ENCODE assay signal across 35 cellular contexts in the genomic region with DNA sequence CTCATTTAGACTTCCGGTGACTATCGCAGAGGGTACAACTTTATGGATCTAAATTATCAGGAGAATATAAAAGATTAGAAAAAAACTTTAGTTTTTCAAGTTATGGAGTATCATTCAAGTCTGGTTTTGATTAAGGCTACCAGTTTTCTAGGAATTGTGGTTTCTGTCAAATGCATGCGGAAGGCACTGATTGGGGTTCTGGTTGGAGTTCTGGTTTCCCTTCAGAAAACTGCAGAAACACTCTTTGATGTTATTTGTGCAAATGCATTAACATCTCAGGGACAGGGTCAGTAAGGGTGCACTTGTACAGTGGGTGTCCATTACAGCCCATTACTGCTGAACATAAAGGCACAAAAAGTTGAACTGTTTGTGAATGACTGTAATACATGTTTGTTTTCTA.
"Had no signal": no experiment of that assay in that cellular context is flagged by ENCODE, and none has a peak within 500 bp of the region (broad histone marks: within the 10 kb centered on the region; RNA-seq: fewer than 3 reads in every experiment).

No MANE protein-coding gene starts in this region.

- ATAC-seq: activated CD8-positive, alpha-beta T cell treated with anti-CD3 and anti-CD28 coated beads for 36 hours; activated T-cell treated with anti-CD3 and anti-CD28 coated beads, Interleukin-2, amount 50 U/mL, for 72 hours; activated T-helper 17 cell treated with anti-CD3 and anti-CD28 coated beads, Interleukin-2, amount 50 U/mL, for 72 hours; Panc1 had no signal

- H3K27me3 ChIP-seq: ascending aorta, breast epithelium, MG63, SJSA1 had no signal

- H3K4me3 Mint-ChIP-seq: activated CD4-positive, alpha-beta T cell treated with anti-CD3 and anti-CD28 coated beads, Interleukin-2, amount 10 ng/mL, durations not matched to agents 24 days and 14 days; activated CD8-positive, alpha-beta T cell treated with anti-CD3 and anti-CD28 coated beads for 36 hours; activated naive CD8-positive, alpha-beta T cell treated with anti-CD3 and anti-CD28 coated beads for 36 hours; activated T-cell treated with anti-CD3 and anti-CD28 coated beads, Interleukin-2, amount 50 U/mL, for 72 hours; activated T-helper 17 cell treated with anti-CD3 and anti-CD28 coated beads, Interleukin-2, amount 50 U/mL, for 72 hours; T-helper 1 cell treated with Interleukin-12 subunit alpha and Interleukin-12 subunit beta and Interleukin-4 antibody, amounts not matched to agents 30 μg/mL and 1 μg/mL, for 36 hours; T-helper 2 cell treated with Interferon-gamma antibody and Interleukin-4, amounts not matched to agents 5 μg/mL and 100 μg/mL, for 36 hours had no signal

- DNase-seq: activated CD4-positive, alpha-beta T cell treated with anti-CD3 and anti-CD28 coated beads, Interleukin-2, amount 10 ng/mL, durations not matched to agents 24 days and 14 days; activated CD4-positive, alpha-beta T cell treated with anti-CD3 and anti-CD28 coated beads, Interleukin-2, amount 50 U/mL, for 4 hours; activated CD8-positive, alpha-beta T cell treated with anti-CD3 and anti-CD28 coated beads for 36 hours; activated effector memory CD4-positive, alpha-beta T cell treated with anti-CD3 and anti-CD28 coated beads, Interleukin-2, amount 50 U/mL, for 16 hours; activated naive CD4-positive, alpha-beta T cell; activated naive CD4-positive, alpha-beta T cell treated with anti-CD3 and anti-CD28 coated beads, Interleukin-2, amount 50 U/mL, for 16 hours; activated naive CD8-positive, alpha-beta T cell treated with anti-CD3 and anti-CD28 coated beads for 36 hours; activated T-cell treated with anti-CD3 and anti-CD28 coated beads, Interleukin-2, amount 50 U/mL, for 1 hour; activated T-cell treated with anti-CD3 and anti-CD28 coated beads, Interleukin-2, amount 50 U/mL, for 72 hours; amygdala; Kasumi-1; KG1; MG63; MV-4-11; NCI-H1092; NCI-H1417; NCI-H146; NCI-H187; NCI-H2029 treated with DMSO at 0.1 percent for 48 hours; NCI-H2107; NCI-H2171; NCI-H2227 treated with DMSO at 0.1 percent for 48 hours; NCI-H446; NCI-H510A treated with DMSO at 0.1 percent for 48 hours; NCI-H69; RPMI8226; SHP77 treated with DMSO at 0.1 percent for 48 hours had no signal

- H3K4me3 ChIP-seq: ascending aorta, breast epithelium, MG63, SJSA1 had no signal

- H3K27ac Mint-ChIP-seq: activated CD4-positive, alpha-beta T cell treated with anti-CD3 and anti-CD28 coated beads, Interleukin-2, amount 10 ng/mL, durations not matched to agents 24 days and 14 days; activated CD8-positive, alpha-beta T cell treated with anti-CD3 and anti-CD28 coated beads for 36 hours; activated naive CD8-positive, alpha-beta T cell treated with anti-CD3 and anti-CD28 coated beads for 36 hours; activated T-cell treated with anti-CD3 and anti-CD28 coated beads, Interleukin-2, amount 50 U/mL, for 72 hours; activated T-helper 17 cell treated with anti-CD3 and anti-CD28 coated beads, Interleukin-2, amount 50 U/mL, for 72 hours; T-helper 1 cell treated with Interleukin-12 subunit alpha and Interleukin-12 subunit beta and Interleukin-4 antibody, amounts not matched to agents 30 μg/mL and 1 μg/mL, for 36 hours; T-helper 2 cell treated with Interferon-gamma antibody and Interleukin-4, amounts not matched to agents 5 μg/mL and 100 μg/mL, for 36 hours had no signal

- H3K36me3 ChIP-seq: breast epithelium, MG63, SJSA1 had no signal

- H3K27ac ChIP-seq: ascending aorta, breast epithelium, SJSA1 had no signal

- H3K36me3 Mint-ChIP-seq: activated naive CD8-positive, alpha-beta T cell treated with anti-CD3 and anti-CD28 coated beads for 36 hours had no signal

- FAIRE-seq: TTC549 had no signal

- H3K4me1 Mint-ChIP-seq: activated CD4-positive, alpha-beta T cell treated with anti-CD3 and anti-CD28 coated beads, Interleukin-2, amount 10 ng/mL, durations not matched to agents 24 days and 14 days; activated naive CD8-positive, alpha-beta T cell treated with anti-CD3 and anti-CD28 coated beads for 36 hours; activated T-helper 17 cell treated with anti-CD3 and anti-CD28 coated beads, Interleukin-2, amount 50 U/mL, for 72 hours had no signal

- H3K9me3 Mint-ChIP-seq: activated CD4-positive, alpha-beta T cell treated with anti-CD3 and anti-CD28 coated beads, Interleukin-2, amount 10 ng/mL, durations not matched to agents 24 days and 14 days; activated CD8-positive, alpha-beta T cell treated with anti-CD3 and anti-CD28 coated beads for 36 hours; activated naive CD8-positive, alpha-beta T cell treated with anti-CD3 and anti-CD28 coated beads for 36 hours; activated T-cell treated with anti-CD3 and anti-CD28 coated beads, Interleukin-2, amount 50 U/mL, for 72 hours; activated T-helper 17 cell treated with anti-CD3 and anti-CD28 coated beads, Interleukin-2, amount 50 U/mL, for 72 hours; T-helper 1 cell treated with Interleukin-12 subunit alpha and Interleukin-12 subunit beta and Interleukin-4 antibody, amounts not matched to agents 30 μg/mL and 1 μg/mL, for 36 hours; T-helper 2 cell treated with Interferon-gamma antibody and Interleukin-4, amounts not matched to agents 5 μg/mL and 100 μg/mL, for 36 hours had no signal

- H3K9me3 ChIP-seq: ascending aorta, breast epithelium, MG63, SJSA1 had no signal

- H3K4me1 ChIP-seq: breast epithelium had no signal
